25 cellular contexts compared by ENCODE assay signal in genomic region chr22:25162561-25162960, GRCh38. TPM values are rescaled to one million over a fixed set of nuclear protein-coding genes. Genes with fewer than 3 reads are reported as not detected.
"Had no signal": no experiment of that assay in that cellular context is flagged by ENCODE, and none has a peak within 500 bp of the region (broad histone marks: within the 10 kb centered on the region; RNA-seq: fewer than 3 reads in every experiment).

No MANE protein-coding gene starts in this region.

- H3K4me3 Mint-ChIP-seq: activated CD4-positive, alpha-beta memory T cell treated with anti-CD3 and anti-CD28 coated beads for 36 hours; activated naive CD8-positive, alpha-beta T cell treated with anti-CD3 and anti-CD28 coated beads, Interleukin-2, amount 10 ng/mL, durations not matched to agents 7 days and 5 days; activated T-cell treated with anti-CD3 and anti-CD28 coated beads, Interleukin-2, amount 50 U/mL, for 72 hours; T-helper 1 cell treated with Interleukin-12 subunit alpha and Interleukin-12 subunit beta and Interleukin-4 antibody, amounts not matched to agents 30 μg/mL and 1 μg/mL, for 36 hours; WTC11 had no signal

- H3K4me3 ChIP-seq: adrenal gland, breast epithelium had no signal

- H3K27me3 Mint-ChIP-seq: activated CD4-positive, alpha-beta memory T cell treated with anti-CD3 and anti-CD28 coated beads for 36 hours; activated naive CD8-positive, alpha-beta T cell treated with anti-CD3 and anti-CD28 coated beads, Interleukin-2, amount 10 ng/mL, durations not matched to agents 7 days and 5 days had no signal

- H3K9me3 Mint-ChIP-seq: activated CD4-positive, alpha-beta memory T cell treated with anti-CD3 and anti-CD28 coated beads for 36 hours; activated naive CD8-positive, alpha-beta T cell treated with anti-CD3 and anti-CD28 coated beads, Interleukin-2, amount 10 ng/mL, durations not matched to agents 7 days and 5 days; activated T-cell treated with anti-CD3 and anti-CD28 coated beads, Interleukin-2, amount 50 U/mL, for 72 hours; T-helper 1 cell treated with Interleukin-12 subunit alpha and Interleukin-12 subunit beta and Interleukin-4 antibody, amounts not matched to agents 30 μg/mL and 1 μg/mL, for 36 hours; WTC11 had no signal

- H3K27ac ChIP-seq: adrenal gland had no signal

- ATAC-seq: activated T-cell treated with anti-CD3 and anti-CD28 coated beads, Interleukin-2, amount 50 U/mL, for 72 hours; PC-3; WTC11 had no signal

- H3K36me3 Mint-ChIP-seq: activated CD4-positive, alpha-beta memory T cell treated with anti-CD3 and anti-CD28 coated beads for 36 hours; activated naive CD8-positive, alpha-beta T cell treated with anti-CD3 and anti-CD28 coated beads, Interleukin-2, amount 10 ng/mL, durations not matched to agents 7 days and 5 days; WTC11 had no signal

- H3K27me3 ChIP-seq: adrenal gland, breast epithelium had no signal

- DNase-seq: activated CD4-positive, alpha-beta memory T cell treated with anti-CD3 and anti-CD28 coated beads for 36 hours; activated CD4-positive, alpha-beta T cell treated with anti-CD3 and anti-CD28 coated beads for 48 hours; activated CD4-positive, CD25-positive, alpha-beta regulatory T cell treated with anti-CD3 and anti-CD28 coated beads, Interleukin-2, amount 50 U/mL, for 72 hours; activated CD8-positive, alpha-beta memory T cell treated with anti-CD3 and anti-CD28 coated beads for 24 hours; activated naive CD4-positive, alpha-beta T cell treated with anti-CD3 and anti-CD28 coated beads, Interleukin-2, amount 50 U/mL, for 16 hours; activated naive CD8-positive, alpha-beta T cell treated with anti-CD3 and anti-CD28 coated beads, Interleukin-2, amount 10 ng/mL, durations not matched to agents 7 days and 5 days; activated T-cell treated with anti-CD3 and anti-CD28 coated beads, Interleukin-2, amount 50 U/mL, for 72 hours; adrenal gland; anterior cingulate cortex; caudate nucleus; KG1; NCI-H1092; NCI-H1417; NCI-H2029; NCI-H345; NCI-H510A; NCI-H526 treated with DMSO at 0.1 percent for 48 hours; PC-3; SHP77 treated with DMSO at 0.1 percent for 48 hours had no signal

- H3K9me3 ChIP-seq: adrenal gland, breast epithelium had no signal

- H3K36me3 ChIP-seq: adrenal gland, breast epithelium had no signal

- H3K27ac Mint-ChIP-seq: activated CD4-positive, alpha-beta memory T cell treated with anti-CD3 and anti-CD28 coated beads for 36 hours; activated naive CD8-positive, alpha-beta T cell treated with anti-CD3 and anti-CD28 coated beads, Interleukin-2, amount 10 ng/mL, durations not matched to agents 7 days and 5 days; activated T-cell treated with anti-CD3 and anti-CD28 coated beads, Interleukin-2, amount 50 U/mL, for 72 hours; T-helper 1 cell treated with Interleukin-12 subunit alpha and Interleukin-12 subunit beta and Interleukin-4 antibody, amounts not matched to agents 30 μg/mL and 1 μg/mL, for 36 hours; WTC11 had no signal

RNA-seq across cellular contexts. Expression of gene CRYBB3, which starts 37.1 kb away (rescaled TPM):
- total RNA-seq: LHCN-M2, M059J had no signal

RNA-seq across cellular contexts. Expression of gene CRYBB2, which starts 56.9 kb away (rescaled TPM):
- total RNA-seq: activated CD4-positive, alpha-beta memory T cell treated with anti-CD3 and anti-CD28 coated beads for 36 hours; activated naive CD8-positive, alpha-beta T cell treated with anti-CD3 and anti-CD28 coated beads, Interleukin-2, amount 10 ng/mL, durations not matched to agents 7 days and 5 days; adrenal gland; LHCN-M2; PC-3; SK-MEL-5 had no signal
